Comparison of ENCODE assay signal across 1 cellular context in the genomic region with DNA sequence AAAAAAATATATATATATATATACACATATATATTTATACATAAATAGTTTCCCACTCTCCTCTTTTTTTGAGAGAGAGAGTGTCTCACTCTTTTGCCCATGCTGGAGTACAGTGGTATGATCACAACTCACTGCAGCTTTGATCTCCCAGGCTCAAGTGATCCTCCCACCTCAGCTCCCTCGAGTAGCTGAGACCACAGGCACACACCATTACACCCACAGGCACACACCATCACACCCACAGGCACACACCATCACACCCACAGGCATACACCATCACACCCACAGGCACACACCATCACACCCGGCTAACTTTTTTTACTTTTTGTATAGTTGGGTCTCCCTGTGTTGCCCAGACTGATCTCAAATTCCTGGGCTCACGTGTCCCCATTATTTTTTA.
TF ChIP-seq lines count a peak whose summit lies in the region.

No MANE protein-coding gene starts in this region.

TF ChIP-seq in HEK293T, 16 proteins besides CTCF, POLR2A, EP300 and RAD21:
- TF ChIP-seq ZNF384 (IDR thresholded peaks at IDR 0.05) (no peak), HDGF (IDR thresholded peaks at IDR 0.05; ENCODE audit: borderline replicate concordance) (no peak), BHLHE40 (IDR thresholded peaks at IDR 0.05; ENCODE audit: borderline replicate concordance) (no peak), SUZ12 (IDR thresholded peaks at IDR 0.05) (no peak), FOXA1 (IDR thresholded peaks at IDR 0.05) (no peak), NFRKB (IDR thresholded peaks at IDR 0.05) (no peak), LEF1 (IDR thresholded peaks at IDR 0.05; ENCODE audit: borderline replicate concordance) (no peak), SP1 (IDR thresholded peaks at IDR 0.05) (no peak), FOXK2 (IDR thresholded peaks at IDR 0.05) (no peak), ELF4 (IDR thresholded peaks at IDR 0.05) (no peak)
- TF ChIP-seq, protein P1, sequence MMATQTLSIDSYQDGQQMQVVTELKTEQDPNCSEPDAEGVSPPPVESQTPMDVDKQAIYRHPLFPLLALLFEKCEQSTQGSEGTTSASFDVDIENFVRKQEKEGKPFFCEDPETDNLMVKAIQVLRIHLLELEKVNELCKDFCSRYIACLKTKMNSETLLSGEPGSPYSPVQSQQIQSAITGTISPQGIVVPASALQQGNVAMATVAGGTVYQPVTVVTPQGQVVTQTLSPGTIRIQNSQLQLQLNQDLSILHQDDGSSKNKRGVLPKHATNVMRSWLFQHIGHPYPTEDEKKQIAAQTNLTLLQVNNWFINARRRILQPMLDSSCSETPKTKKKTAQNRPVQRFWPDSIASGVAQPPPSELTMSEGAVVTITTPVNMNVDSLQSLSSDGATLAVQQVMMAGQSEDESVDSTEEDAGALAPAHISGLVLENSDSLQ (IDR thresholded peaks at IDR 0.05) = no peak
TF ChIP-seq in HEK293T: peak in this region for 0.
